In genomic region chr4:164731827-164732474, GRCh38 we compare ENCODE assay signal across 8 cellular contexts. TPM values are rescaled to one million over a fixed set of nuclear protein-coding genes. Genes with fewer than 3 reads are reported as not detected.
DNase-seq lines count a peak whose midpoint lies in the region; TF ChIP-seq lines count a peak whose summit lies in the region.

No MANE protein-coding gene starts in this region.

- no peaks in the 10 kb centered on the region for H3K4me1 ChIP-seq in effector memory CD4-positive, alpha-beta T cell (ENCODE audit: control insufficient read depth, insufficient read depth, low read length, poor library complexity, severe bottlenecking)

- H3K36me3 Mint-ChIP-seq in mesothelial cell of epicardium = no peaks in the 10 kb centered on the region

- no peaks in the 10 kb centered on the region for H3K9me3 Mint-ChIP-seq in mesothelial cell of epicardium

- DNase-seq in SIG-M5 treated with dmso at 0.1 percent for 504 hours (lab: John Stamatoyannopoulos, UW; ENCODE audit: unreplicated experiment) (peak; percentile 31), SIG-M5 (lab: John Stamatoyannopoulos, UW) (no peak), HEK293T (ENCODE audit: extremely low spot score) (peak; percentile 68), MV-4-11 (lab: John Stamatoyannopoulos, UW) (peak; percentile 16), mesothelial cell of epicardium (ENCODE audit: low spot score in 2 of 2, unreplicated experiment in 2 of 2) (peak; percentile 21 to 72)
- peak; percentile 57 for DNase-seq in activated CD4-positive, alpha-beta T cell treated with anti-CD3 and anti-CD28 coated beads for 48 hours
- peak; percentile 2 to 21 (median 8) for DNase-seq in effector memory CD4-positive, alpha-beta T cell
- peak; percentile 14 for DNase-seq in stimulated activated naive CD4-positive, alpha-beta T cell treated with Interleukin-2 at 50 U/mL for 16 hours (lab: John Stamatoyannopoulos, UW)

- no peak overlapping the region for H3K27ac Mint-ChIP-seq in mesothelial cell of epicardium

- H3K27ac ChIP-seq in effector memory CD4-positive, alpha-beta T cell (ENCODE audit: insufficient read depth, low read length, poor library complexity, severe bottlenecking) = no peak overlapping the region

- peak; percentile 83 for TF ChIP-seq CTCF in mesothelial cell of epicardium (IDR thresholded peaks at IDR 0.05; ENCODE audit: unreplicated experiment)

- POLR2A ChIA-PET in HEK293T (lab: Yijun Ruan, JAX) = no interaction called here

- no peaks in the 10 kb centered on the region for H3K4me1 Mint-ChIP-seq in mesothelial cell of epicardium

- H3K4me3 Mint-ChIP-seq in mesothelial cell of epicardium = no peak overlapping the region

- H3K9me3 ChIP-seq in effector memory CD4-positive, alpha-beta T cell (ENCODE audit: control insufficient read depth, low read length) = no peaks in the 10 kb centered on the region

- H3K36me3 ChIP-seq in effector memory CD4-positive, alpha-beta T cell (ENCODE audit: control insufficient read depth, insufficient read depth, low read length) = no peaks in the 10 kb centered on the region

- no peak overlapping the region for H3K4me3 ChIP-seq in effector memory CD4-positive, alpha-beta T cell (ENCODE audit: insufficient read depth, low read depth, low read length, poor library complexity, severe bottlenecking)

- H3K27me3 ChIP-seq in effector memory CD4-positive, alpha-beta T cell (replicated peaks; ENCODE audit: control insufficient read depth, insufficient read depth, low read length, poor library complexity, severe bottlenecking) = no peaks in the 10 kb centered on the region

- CTCF ChIA-PET in HEK293T (lab: Yijun Ruan, JAX) = interaction anchor here (0.6 to 2.2 kb wide), 6 partner anchors 10 to 400 kb away, joined by 3 to 5 read pairs (median 3); no protein-coding TSS in a partner anchor

- H3K27me3 Mint-ChIP-seq in mesothelial cell of epicardium (ENCODE audit: low read depth) = peaks cover 19% of the 10 kb centered on the region

TF ChIP-seq in HEK293T, 16 proteins besides CTCF, POLR2A, EP300 and RAD21:
- TF ChIP-seq NFRKB (IDR thresholded peaks at IDR 0.05) (no peak), ZNF384 (IDR thresholded peaks at IDR 0.05) (no peak), CTBP1 (IDR thresholded peaks at IDR 0.05; ENCODE audit: borderline replicate concordance) (no peak), LEF1 (IDR thresholded peaks at IDR 0.05; ENCODE audit: borderline replicate concordance) (no peak), TARDBP (IDR thresholded peaks at IDR 0.05) (no peak), FOXK2 (IDR thresholded peaks at IDR 0.05) (no peak), BHLHE40 (IDR thresholded peaks at IDR 0.05; ENCODE audit: borderline replicate concordance) (no peak), FOXA1 (IDR thresholded peaks at IDR 0.05) (no peak)

RNA-seq across cellular contexts. Expression of gene SMIM31, which starts 22.0 kb away (rescaled TPM):
- not detected in 3 replicates for total RNA-seq in mesothelial cell of epicardium
